In the genomic region with DNA sequence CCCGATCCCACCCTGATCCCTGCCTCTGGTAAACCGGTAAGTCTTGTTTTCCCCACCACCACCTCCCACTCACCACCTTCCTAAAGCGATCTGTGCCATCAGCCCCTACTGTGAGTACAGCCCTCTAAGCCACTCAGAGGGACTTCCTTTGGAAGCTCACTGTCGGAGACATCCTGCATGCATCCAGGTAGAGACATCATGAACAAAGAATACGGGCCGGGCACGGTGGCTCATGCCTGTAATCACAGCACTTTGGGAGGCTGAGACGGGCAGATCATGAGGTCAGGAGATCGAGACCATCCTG, we compare ENCODE assay signal across 22 cellular contexts.
"Had no signal": no experiment of that assay in that cellular context is flagged by ENCODE, and none has a peak within 500 bp of the region (broad histone marks: within the 10 kb centered on the region; RNA-seq: fewer than 3 reads in every experiment).

No MANE protein-coding gene starts in this region.

- H3K9me3 Mint-ChIP-seq: dendritic cell treated with granulocyte-macrophage colony-stimulating factor and Interleukin-4, amounts not matched to agents 40 ng/mL and 50 ng/mL, for 4 days; endodermal cell; natural killer cell; stimulated activated effector memory CD8-positive, alpha-beta T cell treated with anti-CD3 and anti-CD28 coated beads, Interleukin-12 subunit alpha, Interleukin-12 subunit beta, amount 100 ng/mL, for 72 hours had no signal

- ATAC-seq: esophagus mucosa; foreskin keratinocyte; gastroesophageal sphincter; heart left ventricle; left cardiac atrium; left lung; natural killer cell; pancreas; stimulated activated effector memory CD8-positive, alpha-beta T cell treated with anti-CD3 and anti-CD28 coated beads, Interleukin-12 subunit alpha, Interleukin-12 subunit beta, amount 100 ng/mL, for 72 hours had no signal

- H3K4me3 ChIP-seq: colonic mucosa, gastroesophageal sphincter, heart left ventricle, hepatocyte, left lung, pancreas, sigmoid colon, stomach, thyroid gland, vagina had no signal

- H3K9me3 ChIP-seq: colonic mucosa, gastroesophageal sphincter, heart left ventricle, left lung, pancreas, sigmoid colon, stomach, thyroid gland, vagina had no signal

- H3K4me2 ChIP-seq: hepatocyte had no signal

- H3K36me3 ChIP-seq: colonic mucosa, gastroesophageal sphincter, heart left ventricle, left lung, pancreas, sigmoid colon, stomach, thyroid gland, vagina had no signal

- H3K27me3 ChIP-seq: colonic mucosa, hepatocyte, pancreas, sigmoid colon, thyroid gland, vagina had no signal

- H3K27ac ChIP-seq: colonic mucosa, epithelial cell of prostate, foreskin keratinocyte, gastroesophageal sphincter, heart left ventricle, hepatocyte, left lung, pancreas, sigmoid colon, stomach, thyroid gland, vagina had no signal

- H3K79me2 ChIP-seq: hepatocyte had no signal

- H3K4me3 Mint-ChIP-seq: dendritic cell treated with granulocyte-macrophage colony-stimulating factor and Interleukin-4, amounts not matched to agents 40 ng/mL and 50 ng/mL, for 4 days; endodermal cell; natural killer cell; stimulated activated effector memory CD8-positive, alpha-beta T cell treated with anti-CD3 and anti-CD28 coated beads, Interleukin-12 subunit alpha, Interleukin-12 subunit beta, amount 100 ng/mL, for 72 hours had no signal

- DNase-seq: colonic mucosa; effector CD8-positive, alpha-beta T cell; foreskin keratinocyte; heart left ventricle; left cardiac atrium; left lung; natural killer cell; sigmoid colon; stimulated activated CD4-positive, alpha-beta T cell treated with anti-CD3 and anti-CD28 coated beads, Interleukin-2, amount 100 ng/mL, for 24 hours; stimulated activated naive CD4-positive, alpha-beta T cell treated with Interleukin-2 at 50 U/mL for 16 hours; stomach; thyroid gland; trophoblast cell had no signal

- H3K27ac Mint-ChIP-seq: dendritic cell treated with granulocyte-macrophage colony-stimulating factor and Interleukin-4, amounts not matched to agents 40 ng/mL and 50 ng/mL, for 4 days; endodermal cell; natural killer cell; stimulated activated effector memory CD8-positive, alpha-beta T cell treated with anti-CD3 and anti-CD28 coated beads, Interleukin-12 subunit alpha, Interleukin-12 subunit beta, amount 100 ng/mL, for 72 hours had no signal

- H2AFZ ChIP-seq: hepatocyte had no signal

- H3K36me3 Mint-ChIP-seq: natural killer cell; stimulated activated effector memory CD8-positive, alpha-beta T cell treated with anti-CD3 and anti-CD28 coated beads, Interleukin-12 subunit alpha, Interleukin-12 subunit beta, amount 100 ng/mL, for 72 hours had no signal

- H3K4me1 ChIP-seq: colonic mucosa, foreskin keratinocyte, left lung, thyroid gland had no signal
